In the genomic region with DNA sequence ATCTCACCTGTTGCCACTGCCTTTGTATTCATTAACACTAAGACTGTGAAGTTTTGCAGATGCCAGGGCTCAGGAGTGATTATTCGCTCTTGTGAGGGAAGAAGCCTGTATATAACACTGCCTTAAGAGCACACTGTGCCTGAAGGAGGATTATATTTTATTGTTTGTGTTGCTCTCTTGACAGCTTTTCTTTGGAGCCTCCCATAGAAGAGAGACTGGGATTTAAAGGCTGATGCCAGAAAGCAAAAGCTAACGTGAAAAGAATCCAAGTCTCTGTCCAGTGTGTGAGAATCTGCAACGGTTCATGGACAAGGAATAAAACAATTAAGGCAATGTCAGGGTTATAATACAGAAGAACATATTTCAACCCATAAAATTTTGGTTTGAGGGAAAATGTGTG, we compare ENCODE assay signal across 28 cellular contexts.
A peak's percentile ranks its signal among the peaks of the same experiment; 100 is the strongest.
DNase-seq lines count a peak whose midpoint lies in the region; ATAC-seq and TF ChIP-seq lines count a peak whose summit lies in the region.
"Had no signal": no experiment of that assay in that cellular context is flagged by ENCODE, and none has a peak within 500 bp of the region (broad histone marks: within the 10 kb centered on the region; RNA-seq: fewer than 3 reads in every experiment).

No MANE protein-coding gene starts in this region.

- DNase-seq in NCI-H82 (lab: John Stamatoyannopoulos, UW): peak; percentile 30
- no peak for DNase-seq in NCI-H82 treated with DMSO at 0.1 percent for 48 hours (lab: John Stamatoyannopoulos, UW; ENCODE audit: unreplicated experiment)
- no peak for DNase-seq in right cardiac atrium
- DNase-seq in psoas muscle: no peak
- DNase-seq in transverse colon: no peak
- no peak for DNase-seq in OCI-M1 (lab: John Stamatoyannopoulos, UW)
- DNase-seq: activated B cell treated with CpG ODN at 0.5 μM for 24 hours; activated CD4-positive, alpha-beta T cell treated with anti-CD3 and anti-CD28 coated beads, Interleukin-2, amount 10 ng/mL, durations not matched to agents 7 days and 5 days; activated gamma-delta T cell; activated T-cell treated with anti-CD3 and anti-CD28 coated beads, Interleukin-2, amount 50 U/mL, for 1 hour; dorsolateral prefrontal cortex; EL; naive thymus-derived CD8-positive, alpha-beta T cell; NCI-H1930; NCI-H2171 treated with DMSO at 0.1 percent for 48 hours; NCI-H510A treated with DMSO at 0.1 percent for 48 hours; nucleus accumbens; stimulated activated CD4-positive, alpha-beta T cell treated with anti-CD3 and anti-CD28 coated beads, Interleukin-1b, Interleukin-23, amount 100 ng/mL, for 48 hours; stimulated activated naive CD8-positive, alpha-beta T cell treated with anti-CD3 and anti-CD28 coated beads, Interleukin-15, Interleukin-2, amounts not matched to agents 100 U/mL and 50 U/mL, for 24 hours; thyroid gland had no signal

- H3K4me1 ChIP-seq in right cardiac atrium (ENCODE audit: control insufficient read depth, insufficient read depth, low read length): peaks cover 1% of the 10 kb centered on the region
- H3K4me1 ChIP-seq in psoas muscle: peaks cover 48% of the 10 kb centered on the region
- H3K4me1 ChIP-seq in transverse colon: peaks cover 3 to 36% (median 18%) of the 10 kb centered on the region in 4 donors
- H3K4me1 ChIP-seq: BLaER1 treated with 17β-estradiol and CSF1 and Interleukin-3, amounts not matched to agents 10 nM and 100 nM had no signal

- no peaks in the 10 kb centered on the region for H3K36me3 ChIP-seq in psoas muscle (ENCODE audit: insufficient read depth in 1 of 2, low read depth in 1 of 2)
- H3K36me3 ChIP-seq in transverse colon: no peaks in the 10 kb centered on the region
- H3K36me3 ChIP-seq: BLaER1 treated with 17β-estradiol and CSF1 and Interleukin-3, amounts not matched to agents 10 nM and 100 nM; thyroid gland had no signal

- no peak for TF ChIP-seq EP300 in transverse colon (IDR thresholded peaks at IDR 0.05; ENCODE audit: low read depth)

- no peak for ATAC-seq in right cardiac atrium
- peak in 1 of 4 donors; percentile 9 for ATAC-seq in psoas muscle
- no peak for ATAC-seq in GM18519 (IDR thresholded peaks at IDR 0.05; ENCODE audit: low FRiP score, unreplicated experiment)
- ATAC-seq in activated T-helper 17 cell treated with anti-CD3 and anti-CD28 coated beads, Interleukin-2, amount 50 U/mL, for 72 hours (replicated peaks): no peak
- ATAC-seq: HepG2; left lobe of liver; naive thymus-derived CD8-positive, alpha-beta T cell; stimulated activated naive CD8-positive, alpha-beta T cell treated with anti-CD3 and anti-CD28 coated beads, Interleukin-15, Interleukin-2, amounts not matched to agents 100 U/mL and 50 U/mL, for 24 hours had no signal

- intact Hi-C loops in right cardiac atrium (cut with DNase I): no loop called here
- intact Hi-C loops in psoas muscle (cut with DNase I): no loop called here
- intact Hi-C loops in transverse colon (cut with DNase I; ENCODE audit: low total_unique reads): no loop called here

- in situ Hi-C loops in transverse colon (cut with MboI; ENCODE audit: low pct_ligation_motif_present in 1 of 4, low pct_unique_long_range_greater_than_20kb in 1 of 4, low sequenced_read_pairs in 3 of 4): no loop called here

- H3K9me3 ChIP-seq in right cardiac atrium (ENCODE audit: control insufficient read depth, low read length): no peaks in the 10 kb centered on the region
- H3K9me3 ChIP-seq in psoas muscle: no peaks in the 10 kb centered on the region
- no peaks in the 10 kb centered on the region for H3K9me3 ChIP-seq in transverse colon
- H3K9me3 ChIP-seq: BLaER1 treated with 17β-estradiol and CSF1 and Interleukin-3, amounts not matched to agents 10 nM and 100 nM; thyroid gland had no signal

- no peak for TF ChIP-seq POLR2A in transverse colon (IDR thresholded peaks at IDR 0.05)

- H3K36me3 Mint-ChIP-seq in activated T-helper 17 cell treated with anti-CD3 and anti-CD28 coated beads, Interleukin-2, amount 50 U/mL, for 72 hours (ENCODE audit: low read depth): no peaks in the 10 kb centered on the region

- WGBS in right cardiac atrium: 44% methylated on average over 3 of the region's 3 CpGs
- WGBS in psoas muscle, 3 donors: 27 to 30% (median 28%) methylated on average over 3 of the region's 3 CpGs
- 46 to 50% methylated on average over 2 to 3 of the region's 3 CpGs for WGBS in transverse colon (ENCODE audit: low coverage in 1 of 2), 2 donors

- H3K9me3 Mint-ChIP-seq in activated T-helper 17 cell treated with anti-CD3 and anti-CD28 coated beads, Interleukin-2, amount 50 U/mL, for 72 hours: no peaks in the 10 kb centered on the region
- H3K9me3 Mint-ChIP-seq: activated B cell treated with CpG ODN at 0.5 μM for 24 hours; activated CD4-positive, alpha-beta T cell treated with anti-CD3 and anti-CD28 coated beads, Interleukin-2, amount 10 ng/mL, durations not matched to agents 7 days and 5 days; central memory CD8-positive, alpha-beta T cell; naive thymus-derived CD8-positive, alpha-beta T cell had no signal

- H3K27ac Mint-ChIP-seq in activated T-helper 17 cell treated with anti-CD3 and anti-CD28 coated beads, Interleukin-2, amount 50 U/mL, for 72 hours: no peak overlapping the region
- H3K27ac Mint-ChIP-seq: activated B cell treated with CpG ODN at 0.5 μM for 24 hours; activated CD4-positive, alpha-beta T cell treated with anti-CD3 and anti-CD28 coated beads, Interleukin-2, amount 10 ng/mL, durations not matched to agents 7 days and 5 days; naive thymus-derived CD8-positive, alpha-beta T cell had no signal

- no peak overlapping the region for H3K4me3 ChIP-seq in right cardiac atrium (ENCODE audit: low read length)
- no peak overlapping the region for H3K4me3 ChIP-seq in psoas muscle
- no peak overlapping the region for H3K4me3 ChIP-seq in transverse colon
- H3K4me3 ChIP-seq: BLaER1 treated with 17β-estradiol and CSF1 and Interleukin-3, amounts not matched to agents 10 nM and 100 nM; dorsolateral prefrontal cortex; SK-N-MC; thyroid gland had no signal

- H3K4me3 Mint-ChIP-seq in activated T-helper 17 cell treated with anti-CD3 and anti-CD28 coated beads, Interleukin-2, amount 50 U/mL, for 72 hours: no peak overlapping the region
- H3K4me3 Mint-ChIP-seq: activated B cell treated with CpG ODN at 0.5 μM for 24 hours; activated CD4-positive, alpha-beta T cell treated with anti-CD3 and anti-CD28 coated beads, Interleukin-2, amount 10 ng/mL, durations not matched to agents 7 days and 5 days; central memory CD8-positive, alpha-beta T cell; naive thymus-derived CD8-positive, alpha-beta T cell had no signal

- H3K4me1 Mint-ChIP-seq in activated T-helper 17 cell treated with anti-CD3 and anti-CD28 coated beads, Interleukin-2, amount 50 U/mL, for 72 hours: no peaks in the 10 kb centered on the region
- H3K4me1 Mint-ChIP-seq: activated B cell treated with CpG ODN at 0.5 μM for 24 hours; activated CD4-positive, alpha-beta T cell treated with anti-CD3 and anti-CD28 coated beads, Interleukin-2, amount 10 ng/mL, durations not matched to agents 7 days and 5 days; central memory CD8-positive, alpha-beta T cell had no signal

- H3K27me3 ChIP-seq in right cardiac atrium (ENCODE audit: control insufficient read depth, insufficient read depth) (no peaks in the 10 kb centered on the region), psoas muscle (ENCODE audit: insufficient read depth in 3 of 3, low read length in 2 of 3) (no peaks in the 10 kb centered on the region), transverse colon (no peaks in the 10 kb centered on the region)
- H3K27me3 ChIP-seq: BLaER1 treated with 17β-estradiol and CSF1 and Interleukin-3, amounts not matched to agents 10 nM and 100 nM; dorsolateral prefrontal cortex; thyroid gland had no signal

- H3K27me3 Mint-ChIP-seq in activated T-helper 17 cell treated with anti-CD3 and anti-CD28 coated beads, Interleukin-2, amount 50 U/mL, for 72 hours: no peaks in the 10 kb centered on the region
- H3K27me3 Mint-ChIP-seq: activated CD4-positive, alpha-beta T cell treated with anti-CD3 and anti-CD28 coated beads, Interleukin-2, amount 10 ng/mL, durations not matched to agents 7 days and 5 days; central memory CD8-positive, alpha-beta T cell; naive thymus-derived CD8-positive, alpha-beta T cell had no signal

- TF ChIP-seq CTCF in psoas muscle (IDR thresholded peaks at IDR 0.05) (no peak), transverse colon (IDR thresholded peaks at IDR 0.05) (no peak)

- H3K27ac ChIP-seq in right cardiac atrium (ENCODE audit: low read length) (peak overlapping the region; percentile 42), psoas muscle (peak overlapping the region; percentile 80), transverse colon (peak overlapping the region in 3 of 4 donors; percentile 39 to 67 (median 53))
- H3K27ac ChIP-seq: 22Rv1; BLaER1 treated with 17β-estradiol and CSF1 and Interleukin-3, amounts not matched to agents 10 nM and 100 nM; dorsolateral prefrontal cortex; SK-N-MC had no signal
